ENCODE assay signal across 8 cellular contexts in genomic region chr18:24016643-24017042, GRCh38. TPM values are rescaled to one million over a fixed set of nuclear protein-coding genes. Genes with fewer than 3 reads are reported as not detected.
DNase-seq lines count a peak whose midpoint lies in the region; ATAC-seq and TF ChIP-seq lines count a peak whose summit lies in the region.

No MANE protein-coding gene starts in this region.

- WGBS in right lobe of liver (ENCODE audit: insufficient coverage, low coverage, low lambda C conversion rate, missing lambda C conversion rate) = 17% methylated on average over 2 of the region's 2 CpGs

- ATAC-seq in activated CD8-positive, alpha-beta T cell treated with anti-CD3 and anti-CD28 coated beads, Interleukin-2, amount 10 ng/mL, durations not matched to agents 7 days and 5 days = no peak
- ATAC-seq in right lobe of liver = peak; percentile 5 to 44 (median 34)
- no peak for ATAC-seq in GM19351 (IDR thresholded peaks at IDR 0.05; ENCODE audit: unreplicated experiment)
- ATAC-seq in GM19328 (IDR thresholded peaks at IDR 0.05; ENCODE audit: unreplicated experiment) = no peak
- no peak for ATAC-seq in HG02840 (IDR thresholded peaks at IDR 0.05; ENCODE audit: low FRiP score, unreplicated experiment)

- H3K36me3 ChIP-seq in right lobe of liver = no peaks in the 10 kb centered on the region

- peaks cover 75% of the 10 kb centered on the region for H3K4me1 Mint-ChIP-seq in activated CD8-positive, alpha-beta T cell treated with anti-CD3 and anti-CD28 coated beads, Interleukin-2, amount 10 ng/mL, durations not matched to agents 7 days and 5 days (ENCODE audit: low read depth)

- H3K9me3 Mint-ChIP-seq in activated CD8-positive, alpha-beta T cell treated with anti-CD3 and anti-CD28 coated beads, Interleukin-2, amount 10 ng/mL, durations not matched to agents 7 days and 5 days (ENCODE audit: insufficient read depth) = no peaks in the 10 kb centered on the region

- no peaks in the 10 kb centered on the region for H3K27me3 ChIP-seq in right lobe of liver

- H3K4me1 ChIP-seq in right lobe of liver = peaks cover 0 to 33% (median 5%) of the 10 kb centered on the region in 4 donors

- peaks cover 53% of the 10 kb centered on the region for H3K36me3 Mint-ChIP-seq in activated CD8-positive, alpha-beta T cell treated with anti-CD3 and anti-CD28 coated beads, Interleukin-2, amount 10 ng/mL, durations not matched to agents 7 days and 5 days (ENCODE audit: low read depth)

- CTCF ChIA-PET in HEK293T (lab: Yijun Ruan, JAX) = interaction anchor here (0.7 to 1.3 kb wide), 3 partner anchors 9 to 11 kb away, joined by 3 read pairs; no protein-coding TSS in a partner anchor
- CTCF ChIA-PET in activated CD8-positive, alpha-beta T cell treated with anti-CD3 and anti-CD28 coated beads, Interleukin-2, amount 10 ng/mL, durations not matched to agents 7 days and 5 days (lab: Charles Lee) = interaction anchor here (1.0 to 1.6 kb wide), 2 partner anchors 39 to 60 kb away, joined by 3 to 4 read pairs; no protein-coding TSS in a partner anchor

- H3K27me3 Mint-ChIP-seq in activated CD8-positive, alpha-beta T cell treated with anti-CD3 and anti-CD28 coated beads, Interleukin-2, amount 10 ng/mL, durations not matched to agents 7 days and 5 days (ENCODE audit: low read depth) = no peaks in the 10 kb centered on the region

- intact Hi-C loops in right lobe of liver (cut with DNase I) = no loop called here

- peak; percentile 45 to 67 (median 50) for TF ChIP-seq CTCF in right lobe of liver (IDR thresholded peaks at IDR 0.05)

- no peak overlapping the region for H3K4me3 ChIP-seq in right lobe of liver

- no peak for TF ChIP-seq POLR2A in right lobe of liver (IDR thresholded peaks at IDR 0.05)

- H3K4me3 Mint-ChIP-seq in activated CD8-positive, alpha-beta T cell treated with anti-CD3 and anti-CD28 coated beads, Interleukin-2, amount 10 ng/mL, durations not matched to agents 7 days and 5 days = peak overlapping the region; percentile 95

- peak overlapping the region; percentile 91 for H3K27ac Mint-ChIP-seq in activated CD8-positive, alpha-beta T cell treated with anti-CD3 and anti-CD28 coated beads, Interleukin-2, amount 10 ng/mL, durations not matched to agents 7 days and 5 days

- DNase-seq in Caki2 (ENCODE audit: low read depth) (peak; percentile 18), HEK293T (ENCODE audit: extremely low spot score) (peak; percentile 56), right lobe of liver (no peak), NCI-H1436 treated with DMSO at 0.1 percent for 48 hours (lab: John Stamatoyannopoulos, UW) (no peak)
- DNase-seq in activated CD8-positive, alpha-beta T cell treated with anti-CD3 and anti-CD28 coated beads, Interleukin-2, amount 10 ng/mL, durations not matched to agents 7 days and 5 days = no peak

- no peak overlapping the region for H3K27ac ChIP-seq in right lobe of liver

- POLR2A ChIA-PET in HEK293T (lab: Yijun Ruan, JAX) = no interaction called here
- POLR2A ChIA-PET in activated CD8-positive, alpha-beta T cell treated with anti-CD3 and anti-CD28 coated beads, Interleukin-2, amount 10 ng/mL, durations not matched to agents 7 days and 5 days (lab: Charles Lee) = no interaction called here

- no peaks in the 10 kb centered on the region for H3K9me3 ChIP-seq in right lobe of liver

- in situ Hi-C loops in Caki2 (cut with HindIII; ENCODE audit: low pct_unique_long_range_greater_than_20kb, low sequenced_read_pairs) = no loop called here

TF ChIP-seq in HEK293T, 16 proteins besides CTCF, POLR2A, EP300 and RAD21:
- TF ChIP-seq ARNT (IDR thresholded peaks at IDR 0.05) = no peak
- no peak for TF ChIP-seq TARDBP (IDR thresholded peaks at IDR 0.05)
- TF ChIP-seq ZNF384 (IDR thresholded peaks at IDR 0.05) = no peak
- TF ChIP-seq FOXM1 (IDR thresholded peaks at IDR 0.05; ENCODE audit: borderline replicate concordance) = no peak
- no peak for TF ChIP-seq BHLHE40 (IDR thresholded peaks at IDR 0.05; ENCODE audit: borderline replicate concordance)
- TF ChIP-seq, protein P1, sequence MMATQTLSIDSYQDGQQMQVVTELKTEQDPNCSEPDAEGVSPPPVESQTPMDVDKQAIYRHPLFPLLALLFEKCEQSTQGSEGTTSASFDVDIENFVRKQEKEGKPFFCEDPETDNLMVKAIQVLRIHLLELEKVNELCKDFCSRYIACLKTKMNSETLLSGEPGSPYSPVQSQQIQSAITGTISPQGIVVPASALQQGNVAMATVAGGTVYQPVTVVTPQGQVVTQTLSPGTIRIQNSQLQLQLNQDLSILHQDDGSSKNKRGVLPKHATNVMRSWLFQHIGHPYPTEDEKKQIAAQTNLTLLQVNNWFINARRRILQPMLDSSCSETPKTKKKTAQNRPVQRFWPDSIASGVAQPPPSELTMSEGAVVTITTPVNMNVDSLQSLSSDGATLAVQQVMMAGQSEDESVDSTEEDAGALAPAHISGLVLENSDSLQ (IDR thresholded peaks at IDR 0.05) = no peak
- TF ChIP-seq SUZ12 (IDR thresholded peaks at IDR 0.05) = no peak
- no peak for TF ChIP-seq HDGF (IDR thresholded peaks at IDR 0.05; ENCODE audit: borderline replicate concordance)
- TF ChIP-seq NFRKB (IDR thresholded peaks at IDR 0.05) = no peak
TF ChIP-seq in HEK293T: peak in this region for 0.

RNA-seq across cellular contexts. Expression of gene TTC39C, which starts 2.1 kb away (rescaled TPM):
- total RNA-seq in Caki2 (2014; rRNA removed; shearing (Covaris generic); ENCODE audit: low replicate concordance) = 2.7 and 9.8 TPM in 2 replicates
- 10 to 100 TPM; 71.5 to 72.2 TPM for total RNA-seq in activated CD8-positive, alpha-beta T cell treated with anti-CD3 and anti-CD28 coated beads, Interleukin-2, amount 10 ng/mL, durations not matched to agents 7 days and 5 days
- 100 to 1,000 TPM in 2 of 6 experiments, 10 to 100 TPM in 4; 61.9 to 167 (median 84.4) TPM for total RNA-seq in right lobe of liver

Comparison
In these comparisons a context has a peak if more than half of its experiments do, and no peak if none do; other contexts are left out.
1. DNase-seq: peak in Caki2 (single experiment) and HEK293T (single experiment); none in activated CD8-positive, alpha-beta T cell treated with anti-CD3 and anti-CD28 coated beads, Interleukin-2, amount 10 ng/mL, durations not matched to agents 7 days and 5 days (single experiment), right lobe of liver (0 of 3) and NCI-H1436 treated with DMSO at 0.1 percent for 48 hours (single experiment).
2. ATAC-seq: peak in right lobe of liver (4 of 4); none in activated CD8-positive, alpha-beta T cell treated with anti-CD3 and anti-CD28 coated beads, Interleukin-2, amount 10 ng/mL, durations not matched to agents 7 days and 5 days (single experiment), GM19351 (single experiment), GM19328 (single experiment) and HG02840 (single experiment).